ENCODE assay signal across 1 cellular context in genomic region chr1:32817815-32818786, GRCh38.
A peak's percentile ranks its signal among the peaks of the same experiment; 100 is the strongest.
TF ChIP-seq lines count a peak whose summit lies in the region.

No MANE protein-coding gene starts in this region.

TF ChIP-seq in HEK293, 187 proteins besides CTCF, POLR2A, EP300 and RAD21 (continued from another document and continues in another):
- TF ChIP-seq ZNF274 (IDR thresholded peaks at IDR 0.05; ENCODE audit: low read length) = no peak
- TF ChIP-seq ZNF274 (tag by site-specific recombination; IDR thresholded peaks at IDR 0.05; ENCODE audit: borderline replicate concordance) = no peak
- TF ChIP-seq ZNF311 (tag by site-specific recombination; IDR thresholded peaks at IDR 0.05; ENCODE audit: borderline replicate concordance) = no peak
- no peak for TF ChIP-seq ZNF548 (tag by site-specific recombination; IDR thresholded peaks at IDR 0.05)
- TF ChIP-seq ZNF394 (tag by site-specific recombination; IDR thresholded peaks at IDR 0.05; ENCODE audit: borderline replicate concordance) = peak; percentile 73; the same call in 1 of the 2 replicates
- TF ChIP-seq ZBTB7A (tag by site-specific recombination; IDR thresholded peaks at IDR 0.05; ENCODE audit: low read depth) = 0 out of 2 replicates have a peak, but pooled peaks have one; percentile 4
- TF ChIP-seq ZNF510 (tag by site-specific recombination; IDR thresholded peaks at IDR 0.05; ENCODE audit: insufficient replicate concordance) = no peak
- no peak for TF ChIP-seq ZNF174 (tag by site-specific recombination; IDR thresholded peaks at IDR 0.05)
- TF ChIP-seq KLF7 (tag by site-specific recombination; IDR thresholded peaks at IDR 0.05; ENCODE audit: borderline replicate concordance) = no peak; the same call in 1 of the 2 replicates
- TF ChIP-seq ZNF560 (tag by site-specific recombination; IDR thresholded peaks at IDR 0.05; ENCODE audit: borderline replicate concordance) = no peak
- TF ChIP-seq FEZF1 (tag by site-specific recombination; IDR thresholded peaks at IDR 0.05) = 0 out of 2 replicates have a peak, but pooled peaks have one; percentile 36
- TF ChIP-seq ZNF624 (tag by site-specific recombination; IDR thresholded peaks at IDR 0.05) = 0 out of 2 replicates have a peak, but pooled peaks have one; percentile 54
- TF ChIP-seq, protein P1, sequence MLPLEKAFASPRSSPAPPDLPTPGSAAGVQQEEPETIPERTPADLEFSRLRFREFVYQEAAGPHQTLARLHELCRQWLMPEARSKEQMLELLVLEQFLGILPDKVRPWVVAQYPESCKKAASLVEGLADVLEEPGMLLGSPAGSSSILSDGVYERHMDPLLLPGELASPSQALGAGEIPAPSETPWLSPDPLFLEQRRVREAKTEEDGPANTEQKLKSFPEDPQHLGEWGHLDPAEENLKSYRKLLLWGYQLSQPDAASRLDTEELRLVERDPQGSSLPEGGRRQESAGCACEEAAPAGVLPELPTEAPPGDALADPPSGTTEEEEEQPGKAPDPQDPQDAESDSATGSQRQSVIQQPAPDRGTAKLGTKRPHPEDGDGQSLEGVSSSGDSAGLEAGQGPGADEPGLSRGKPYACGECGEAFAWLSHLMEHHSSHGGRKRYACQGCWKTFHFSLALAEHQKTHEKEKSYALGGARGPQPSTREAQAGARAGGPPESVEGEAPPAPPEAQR (tag by site-specific recombination; IDR thresholded peaks at IDR 0.05) = no peak
- TF ChIP-seq, protein P2, sequence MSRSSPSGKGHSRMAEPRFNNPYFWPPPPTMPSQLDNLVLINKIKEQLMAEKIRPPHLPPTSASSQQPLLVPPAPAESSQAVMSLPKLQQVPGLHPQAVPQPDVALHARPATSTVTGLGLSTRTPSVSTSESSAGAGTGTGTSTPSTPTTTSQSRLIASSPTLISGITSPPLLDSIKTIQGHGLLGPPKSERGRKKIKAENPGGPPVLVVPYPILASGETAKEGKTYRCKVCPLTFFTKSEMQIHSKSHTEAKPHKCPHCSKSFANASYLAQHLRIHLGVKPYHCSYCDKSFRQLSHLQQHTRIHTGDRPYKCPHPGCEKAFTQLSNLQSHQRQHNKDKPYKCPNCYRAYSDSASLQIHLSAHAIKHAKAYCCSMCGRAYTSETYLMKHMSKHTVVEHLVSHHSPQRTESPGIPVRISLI (tag by site-specific recombination; IDR thresholded peaks at IDR 0.05) = no peak
- no peak for TF ChIP-seq MYNN (tag by site-specific recombination; IDR thresholded peaks at IDR 0.05; ENCODE audit: borderline replicate concordance)
- no peak for TF ChIP-seq ZNF658 (tag by site-specific recombination; IDR thresholded peaks at IDR 0.05)
- TF ChIP-seq, protein P3, sequence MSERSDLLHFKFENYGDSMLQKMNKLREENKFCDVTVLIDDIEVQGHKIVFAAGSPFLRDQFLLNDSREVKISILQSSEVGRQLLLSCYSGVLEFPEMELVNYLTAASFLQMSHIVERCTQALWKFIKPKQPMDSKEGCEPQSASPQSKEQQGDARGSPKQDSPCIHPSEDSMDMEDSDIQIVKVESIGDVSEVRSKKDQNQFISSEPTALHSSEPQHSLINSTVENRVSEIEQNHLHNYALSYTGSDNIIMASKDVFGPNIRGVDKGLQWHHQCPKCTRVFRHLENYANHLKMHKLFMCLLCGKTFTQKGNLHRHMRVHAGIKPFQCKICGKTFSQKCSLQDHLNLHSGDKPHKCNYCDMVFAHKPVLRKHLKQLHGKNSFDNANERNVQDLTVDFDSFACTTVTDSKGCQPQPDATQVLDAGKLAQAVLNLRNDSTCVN (tag by site-specific recombination; optimal IDR thresholded peaks at IDR 0.05) = peak; percentile 55
- no peak for TF ChIP-seq HOXA7 (CRISPR knock-in tag; IDR thresholded peaks at IDR 0.05; ENCODE audit: borderline replicate concordance)
- peak; percentile 56; the same call in 1 of the 2 replicates for TF ChIP-seq ZNF596 (tag by site-specific recombination; IDR thresholded peaks at IDR 0.05)
- TF ChIP-seq ZNF791 (tag by site-specific recombination; IDR thresholded peaks at IDR 0.05) = no peak
- TF ChIP-seq GLIS2 (tag by site-specific recombination; IDR thresholded peaks at IDR 0.05) = peak; percentile 96
- no peak for TF ChIP-seq GFI1B (tag by site-specific recombination; IDR thresholded peaks at IDR 0.05)
- TF ChIP-seq, protein P4, sequence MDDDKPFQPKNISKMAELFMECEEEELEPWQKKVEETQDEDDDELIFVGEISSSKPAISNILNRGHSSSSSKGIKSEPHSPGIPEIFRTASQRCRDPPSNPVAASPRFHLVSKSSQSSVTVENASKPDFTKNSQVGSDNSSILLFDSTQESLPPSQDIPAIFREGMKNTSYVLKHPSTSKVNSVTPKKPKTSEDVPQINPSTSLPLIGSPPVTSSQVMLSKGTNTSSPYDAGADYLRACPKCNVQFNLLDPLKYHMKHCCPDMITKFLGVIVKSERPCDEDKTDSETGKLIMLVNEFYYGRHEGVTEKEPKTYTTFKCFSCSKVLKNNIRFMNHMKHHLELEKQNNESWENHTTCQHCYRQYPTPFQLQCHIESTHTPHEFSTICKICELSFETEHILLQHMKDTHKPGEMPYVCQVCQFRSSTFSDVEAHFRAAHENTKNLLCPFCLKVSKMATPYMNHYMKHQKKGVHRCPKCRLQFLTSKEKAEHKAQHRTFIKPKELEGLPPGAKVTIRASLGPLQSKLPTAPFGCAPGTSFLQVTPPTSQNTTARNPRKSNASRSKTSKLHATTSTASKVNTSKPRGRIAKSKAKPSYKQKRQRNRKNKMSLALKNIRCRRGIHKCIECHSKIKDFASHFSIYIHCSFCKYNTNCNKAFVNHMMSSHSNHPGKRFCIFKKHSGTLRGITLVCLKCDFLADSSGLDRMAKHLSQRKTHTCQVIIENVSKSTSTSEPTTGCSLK (tag by site-specific recombination; IDR thresholded peaks at IDR 0.05) = no peak
- 0 out of 2 replicates have a peak, but pooled peaks have one; percentile 60 for TF ChIP-seq ZBTB21 (tag by site-specific recombination; IDR thresholded peaks at IDR 0.05)
- TF ChIP-seq ZNF24 (tag by site-specific recombination; IDR thresholded peaks at IDR 0.05) = peak; percentile 72; the same call in 1 of the 2 replicates
- no peak for TF ChIP-seq ZNF138 (tag by site-specific recombination; IDR thresholded peaks at IDR 0.05; ENCODE audit: borderline replicate concordance)
- TF ChIP-seq SETDB1 (IDR thresholded peaks at IDR 0.05; ENCODE audit: insufficient read length, low read length) = no peak
- no peak for TF ChIP-seq BCL11A (tag by site-specific recombination; IDR thresholded peaks at IDR 0.05; ENCODE audit: low read depth)
- TF ChIP-seq, protein P5, sequence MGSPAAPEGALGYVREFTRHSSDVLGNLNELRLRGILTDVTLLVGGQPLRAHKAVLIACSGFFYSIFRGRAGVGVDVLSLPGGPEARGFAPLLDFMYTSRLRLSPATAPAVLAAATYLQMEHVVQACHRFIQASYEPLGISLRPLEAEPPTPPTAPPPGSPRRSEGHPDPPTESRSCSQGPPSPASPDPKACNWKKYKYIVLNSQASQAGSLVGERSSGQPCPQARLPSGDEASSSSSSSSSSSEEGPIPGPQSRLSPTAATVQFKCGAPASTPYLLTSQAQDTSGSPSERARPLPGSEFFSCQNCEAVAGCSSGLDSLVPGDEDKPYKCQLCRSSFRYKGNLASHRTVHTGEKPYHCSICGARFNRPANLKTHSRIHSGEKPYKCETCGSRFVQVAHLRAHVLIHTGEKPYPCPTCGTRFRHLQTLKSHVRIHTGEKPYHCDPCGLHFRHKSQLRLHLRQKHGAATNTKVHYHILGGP (tag by site-specific recombination; IDR thresholded peaks at IDR 0.05) = peak; percentile 20; the same call in 1 of the 2 replicates
- TF ChIP-seq ZNF48 (tag by site-specific recombination; IDR thresholded peaks at IDR 0.05) = no peak
- TF ChIP-seq, protein P6, sequence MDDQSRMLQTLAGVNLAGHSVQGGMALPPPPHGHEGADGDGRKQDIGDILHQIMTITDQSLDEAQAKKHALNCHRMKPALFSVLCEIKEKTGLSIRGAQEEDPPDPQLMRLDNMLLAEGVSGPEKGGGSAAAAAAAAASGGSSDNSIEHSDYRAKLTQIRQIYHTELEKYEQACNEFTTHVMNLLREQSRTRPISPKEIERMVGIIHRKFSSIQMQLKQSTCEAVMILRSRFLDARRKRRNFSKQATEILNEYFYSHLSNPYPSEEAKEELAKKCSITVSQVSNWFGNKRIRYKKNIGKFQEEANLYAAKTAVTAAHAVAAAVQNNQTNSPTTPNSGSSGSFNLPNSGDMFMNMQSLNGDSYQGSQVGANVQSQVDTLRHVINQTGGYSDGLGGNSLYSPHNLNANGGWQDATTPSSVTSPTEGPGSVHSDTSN (CRISPR knock-in tag; IDR thresholded peaks at IDR 0.05) = no peak
- no peak for TF ChIP-seq HOXC10 (CRISPR knock-in tag; IDR thresholded peaks at IDR 0.05)
- peak; percentile 59 for TF ChIP-seq ZNF324 (tag by site-specific recombination; IDR thresholded peaks at IDR 0.05)
- TF ChIP-seq ZNF785 (tag by site-specific recombination; IDR thresholded peaks at IDR 0.05) = no peak
- TF ChIP-seq, protein P7, sequence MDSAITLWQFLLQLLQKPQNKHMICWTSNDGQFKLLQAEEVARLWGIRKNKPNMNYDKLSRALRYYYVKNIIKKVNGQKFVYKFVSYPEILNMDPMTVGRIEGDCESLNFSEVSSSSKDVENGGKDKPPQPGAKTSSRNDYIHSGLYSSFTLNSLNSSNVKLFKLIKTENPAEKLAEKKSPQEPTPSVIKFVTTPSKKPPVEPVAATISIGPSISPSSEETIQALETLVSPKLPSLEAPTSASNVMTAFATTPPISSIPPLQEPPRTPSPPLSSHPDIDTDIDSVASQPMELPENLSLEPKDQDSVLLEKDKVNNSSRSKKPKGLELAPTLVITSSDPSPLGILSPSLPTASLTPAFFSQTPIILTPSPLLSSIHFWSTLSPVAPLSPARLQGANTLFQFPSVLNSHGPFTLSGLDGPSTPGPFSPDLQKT (IDR thresholded peaks at IDR 0.05; ENCODE audit: borderline replicate concordance, low read depth, low read length) = no peak
- TF ChIP-seq GLI2 (tag by site-specific recombination; IDR thresholded peaks at IDR 0.05; ENCODE audit: borderline replicate concordance, low read depth) = no peak
- no peak for TF ChIP-seq ZNF830 (tag by site-specific recombination; IDR thresholded peaks at IDR 0.05; ENCODE audit: low read depth)
- no peak; the same call in 1 of the 2 replicates for TF ChIP-seq BCL11B (tag by site-specific recombination; IDR thresholded peaks at IDR 0.05; ENCODE audit: low read depth)
- TF ChIP-seq, protein P8, sequence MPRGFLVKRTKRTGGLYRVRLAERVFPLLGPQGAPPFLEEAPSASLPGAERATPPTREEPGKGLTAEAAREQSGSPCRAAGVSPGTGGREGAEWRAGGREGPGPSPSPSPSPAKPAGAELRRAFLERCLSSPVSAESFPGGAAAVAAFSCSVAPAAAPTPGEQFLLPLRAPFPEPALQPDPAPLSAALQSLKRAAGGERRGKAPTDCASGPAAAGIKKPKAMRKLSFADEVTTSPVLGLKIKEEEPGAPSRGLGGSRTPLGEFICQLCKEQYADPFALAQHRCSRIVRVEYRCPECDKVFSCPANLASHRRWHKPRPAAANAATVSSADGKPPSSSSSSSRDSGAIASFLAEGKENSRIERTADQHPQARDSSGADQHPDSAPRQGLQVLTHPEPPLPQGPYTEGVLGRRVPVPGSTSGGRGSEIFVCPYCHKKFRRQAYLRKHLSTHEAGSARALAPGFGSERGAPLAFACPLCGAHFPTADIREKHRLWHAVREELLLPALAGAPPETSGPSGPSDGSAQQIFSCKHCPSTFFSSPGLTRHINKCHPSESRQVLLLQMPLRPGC (tag by site-specific recombination; IDR thresholded peaks at IDR 0.05) = no peak
- no peak for TF ChIP-seq ZSCAN23 (tag by site-specific recombination; IDR thresholded peaks at IDR 0.05)
- TF ChIP-seq, protein P9, sequence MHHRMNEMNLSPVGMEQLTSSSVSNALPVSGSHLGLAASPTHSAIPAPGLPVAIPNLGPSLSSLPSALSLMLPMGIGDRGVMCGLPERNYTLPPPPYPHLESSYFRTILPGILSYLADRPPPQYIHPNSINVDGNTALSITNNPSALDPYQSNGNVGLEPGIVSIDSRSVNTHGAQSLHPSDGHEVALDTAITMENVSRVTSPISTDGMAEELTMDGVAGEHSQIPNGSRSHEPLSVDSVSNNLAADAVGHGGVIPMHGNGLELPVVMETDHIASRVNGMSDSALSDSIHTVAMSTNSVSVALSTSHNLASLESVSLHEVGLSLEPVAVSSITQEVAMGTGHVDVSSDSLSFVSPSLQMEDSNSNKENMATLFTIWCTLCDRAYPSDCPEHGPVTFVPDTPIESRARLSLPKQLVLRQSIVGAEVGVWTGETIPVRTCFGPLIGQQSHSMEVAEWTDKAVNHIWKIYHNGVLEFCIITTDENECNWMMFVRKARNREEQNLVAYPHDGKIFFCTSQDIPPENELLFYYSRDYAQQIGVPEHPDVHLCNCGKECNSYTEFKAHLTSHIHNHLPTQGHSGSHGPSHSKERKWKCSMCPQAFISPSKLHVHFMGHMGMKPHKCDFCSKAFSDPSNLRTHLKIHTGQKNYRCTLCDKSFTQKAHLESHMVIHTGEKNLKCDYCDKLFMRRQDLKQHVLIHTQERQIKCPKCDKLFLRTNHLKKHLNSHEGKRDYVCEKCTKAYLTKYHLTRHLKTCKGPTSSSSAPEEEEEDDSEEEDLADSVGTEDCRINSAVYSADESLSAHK (tag by site-specific recombination; IDR thresholded peaks at IDR 0.05) = peak; percentile 44; the same call in 1 of the 2 replicates
- TF ChIP-seq, protein P10, sequence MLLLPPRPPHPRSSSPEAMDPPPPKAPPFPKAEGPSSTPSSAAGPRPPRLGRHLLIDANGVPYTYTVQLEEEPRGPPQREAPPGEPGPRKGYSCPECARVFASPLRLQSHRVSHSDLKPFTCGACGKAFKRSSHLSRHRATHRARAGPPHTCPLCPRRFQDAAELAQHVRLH (tag by site-specific recombination; IDR thresholded peaks at IDR 0.05) = no peak
- TF ChIP-seq SP7 (tag by site-specific recombination; IDR thresholded peaks at IDR 0.05) = peak; percentile 56
- no peak for TF ChIP-seq SALL2 (tag by site-specific recombination; IDR thresholded peaks at IDR 0.05; ENCODE audit: borderline replicate concordance)
- no peak for TF ChIP-seq ZNF350 (tag by site-specific recombination; IDR thresholded peaks at IDR 0.05)
- peak; percentile 83 for TF ChIP-seq ZXDB (tag by site-specific recombination; IDR thresholded peaks at IDR 0.05)
- no peak; the same call in 1 of the 2 replicates for TF ChIP-seq ZNF449 (tag by site-specific recombination; IDR thresholded peaks at IDR 0.05)
- TF ChIP-seq ZFHX2 (tag by site-specific recombination; conservative IDR thresholded peaks at IDR 0.05) = no peak
- TF ChIP-seq REPIN1 (tag by site-specific recombination; IDR thresholded peaks at IDR 0.05; ENCODE audit: low read depth) = no peak
- peak; percentile 81 for TF ChIP-seq KLF16 (tag by site-specific recombination; IDR thresholded peaks at IDR 0.05)
- TF ChIP-seq ZNF292 (tag by site-specific recombination; IDR thresholded peaks at IDR 0.05; ENCODE audit: borderline replicate concordance, low read depth) = no peak
- no peak for TF ChIP-seq ZNF266 (tag by site-specific recombination; IDR thresholded peaks at IDR 0.05; ENCODE audit: low read depth)
- TF ChIP-seq ZBTB8A (tag by site-specific recombination; IDR thresholded peaks at IDR 0.05) = peak; percentile 68
- peak; percentile 90 for TF ChIP-seq SCRT1 (tag by site-specific recombination; IDR thresholded peaks at IDR 0.05; ENCODE audit: borderline replicate concordance)
